Comparison of ENCODE assay signal across 1 cellular context in genomic region chr12:124939428-124940142, GRCh38.
TF ChIP-seq lines count a peak whose summit lies in the region.

No MANE protein-coding gene starts in this region.

TF ChIP-seq in K562, 482 proteins besides CTCF, POLR2A, EP300 and RAD21 (continued from another document and continues in another):
- TF ChIP-seq CHD7 (IDR thresholded peaks at IDR 0.05; ENCODE audit: low read depth, low read length) (no peak), ZBTB5 (IDR thresholded peaks at IDR 0.05) (peak; percentile 88), GMEB1 (CRISPR knock-in tag; IDR thresholded peaks at IDR 0.05) (peak; percentile 49; the same call in 1 of the 2 replicates), ZNF668 (CRISPR knock-in tag; IDR thresholded peaks at IDR 0.05) (peak; percentile 42; the same call in 1 of the 2 replicates), FOXP1 (CRISPR knock-in tag; IDR thresholded peaks at IDR 0.05) (peak; percentile 94), ZNF407 (IDR thresholded peaks at IDR 0.05; ENCODE audit: low read depth) (peak; percentile 81), CTBP1 (IDR thresholded peaks at IDR 0.05; ENCODE audit: borderline replicate concordance) (peak; percentile 97), CBFA2T2 (conservative IDR thresholded peaks at IDR 0.05) (peak; percentile 75), BRF2 (IDR thresholded peaks at IDR 0.05; ENCODE audit: borderline replicate concordance, insufficient read depth, insufficient read length) (no peak), DEAF1 (CRISPR knock-in tag; IDR thresholded peaks at IDR 0.05) (peak; percentile 24), ETS1 (conservative IDR thresholded peaks at IDR 0.05; ENCODE audit: control insufficient read depth, low read depth, low read length) (peak; percentile 60; the same call in 1 of the 2 replicates), ZNF253 (CRISPR knock-in tag; conservative IDR thresholded peaks at IDR 0.05) (peak; percentile 62; the same call in 1 of the 2 replicates), SREBF2 (CRISPR knock-in tag; IDR thresholded peaks at IDR 0.05) (0 out of 2 replicates have a peak, but pooled peaks have one; percentile 67), PHF21A (IDR thresholded peaks at IDR 0.05; ENCODE audit: borderline replicate concordance, low read depth) (0 out of 2 replicates have a peak, but pooled peaks have one; percentile 38)
